ENCODE assay signal across 23 cellular contexts in genomic region chr2:119214453-119214852, GRCh38. TPM values are rescaled to one million over a fixed set of nuclear protein-coding genes. Genes with fewer than 3 reads are reported as not detected.
"Had no signal": no experiment of that assay in that cellular context is flagged by ENCODE, and none has a peak within 500 bp of the region (broad histone marks: within the 10 kb centered on the region; RNA-seq: fewer than 3 reads in every experiment).

No MANE protein-coding gene starts in this region.

- H3K27me3 ChIP-seq: SJSA1 had no signal

- H3K4me3 ChIP-seq: SJSA1, SK-N-MC had no signal

- H3K36me3 ChIP-seq: SJSA1 had no signal

- DNase-seq: KBM-7, MV-4-11, NCI-H1048, NCI-H1105, NCI-H1417, NCI-H1436 treated with DMSO at 0.1 percent for 48 hours, NCI-H1694, NCI-H187 treated with DMSO at 0.1 percent for 48 hours, NCI-H2029 treated with DMSO at 0.1 percent for 48 hours, NCI-H2171 treated with DMSO at 0.1 percent for 48 hours, NCI-H345, NCI-H446 treated with DMSO at 0.1 percent for 48 hours, NCI-H510A treated with DMSO at 0.1 percent for 48 hours, NCI-H69, NCI-H774, Right ventricle myocardium superior, RPMI8226, SIG-M5 had no signal

- H3K9me3 ChIP-seq: SJSA1 had no signal

- H3K27ac ChIP-seq: SJSA1, SK-N-MC had no signal

RNA-seq across cellular contexts. Expression of gene C1QL2, which starts 55.9 kb away (rescaled TPM):
- total RNA-seq: HT-29, LHCN-M2, MCF 10A, Right ventricle myocardium superior, SJSA1 had no signal
